25 cellular contexts compared by ENCODE assay signal in the genomic region with DNA sequence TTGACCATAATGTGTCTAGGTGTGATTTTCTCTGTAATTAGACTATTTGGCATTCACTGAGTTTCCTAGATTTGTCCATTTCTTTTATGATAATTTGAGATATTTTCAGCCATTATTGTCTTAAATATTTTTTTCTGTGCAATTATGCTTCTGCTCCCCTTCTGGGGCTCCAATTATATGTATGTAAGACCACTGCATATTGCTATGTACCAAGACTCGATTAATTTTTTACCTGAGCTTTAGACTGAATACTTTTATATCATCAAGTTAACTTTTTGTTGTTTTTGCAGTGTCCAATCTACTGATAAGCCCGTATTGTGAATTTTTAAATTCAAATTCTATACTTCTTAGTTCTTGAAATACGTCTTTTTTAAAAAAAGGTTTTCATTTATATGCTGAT. TPM values are rescaled to one million over a fixed set of nuclear protein-coding genes. Genes with fewer than 3 reads are reported as not detected.
"Had no signal": no experiment of that assay in that cellular context is flagged by ENCODE, and none has a peak within 500 bp of the region (broad histone marks: within the 10 kb centered on the region; RNA-seq: fewer than 3 reads in every experiment).

No MANE protein-coding gene starts in this region.

- H3K4me1 ChIP-seq: testis, uterus had no signal

- H3K4me3 ChIP-seq: stomach, suprapubic skin, testis, thoracic aorta, thyroid gland, tibial artery, tibial nerve, transverse colon, upper lobe of left lung, upper lobe of right lung, uterus, vagina had no signal

- H3K27ac ChIP-seq: stomach, suprapubic skin, testis, thoracic aorta, thyroid gland, tibial artery, tibial nerve, transverse colon, upper lobe of left lung, upper lobe of right lung, uterus, vagina had no signal

- FAIRE-seq: urothelium cell line had no signal

- DNase-seq: stimulated activated CD4-positive, alpha-beta T cell treated with anti-CD3 and anti-CD28 coated beads, Interleukin-2, amount 100 ng/mL, for 48 hours; stimulated activated CD4-positive, alpha-beta T cell treated with anti-CD3 and anti-CD28 coated beads, Interleukin-4, amount 100 ng/mL, for 1 hour; stimulated activated CD4-positive, alpha-beta T cell treated with anti-CD3 and anti-CD28 coated beads, Interleukin-4, amount 100 ng/mL, for 24 hours; stimulated activated CD4-positive, alpha-beta T cell treated with anti-CD3 and anti-CD28 coated beads, Interleukin-4, amount 100 ng/mL, for 4 hours; stimulated activated CD8-positive, alpha-beta memory T cell treated with anti-CD3 and anti-CD28 coated beads, Interleukin-4, amount 100 ng/mL, for 48 hours; stimulated activated naive B cell treated with anti-CD40 and anti-IgM and Interleukin-4, amounts not matched to agents 10 μg/mL and 1 μg/mL and 100 μg/mL, for 72 hours; stimulated activated naive CD4-positive, alpha-beta T cell; stimulated activated naive CD4-positive, alpha-beta T cell treated with Interleukin-2 at 50 U/mL for 16 hours; stimulated activated naive CD8-positive, alpha-beta T cell treated with anti-CD3 and anti-CD28 coated beads, Interleukin-15, amount 100 ng/mL, for 72 hours; stimulated activated naive CD8-positive, alpha-beta T cell treated with anti-CD3 and anti-CD28 coated beads, Interleukin-15, Interleukin-2, amounts not matched to agents 100 U/mL and 50 U/mL, for 24 hours; stomach; substantia nigra; testis; thyroid gland; tibial artery; transverse colon; upper lobe of left lung; upper lobe of right lung; uterus had no signal

- H3K36me3 ChIP-seq: stomach, suprapubic skin, thoracic aorta, thyroid gland, tibial artery, tibial nerve, transverse colon, upper lobe of left lung, upper lobe of right lung, uterus, vagina had no signal

- H3K9me3 ChIP-seq: stomach, suprapubic skin, testis, thoracic aorta, thyroid gland, tibial artery, tibial nerve, transverse colon, upper lobe of left lung, upper lobe of right lung, uterus, vagina had no signal

RNA-seq across cellular contexts. Expression of a gene that starts 46.9 kb away (rescaled TPM):
- polyA plus RNA-seq: urinary bladder had no signal
